1 cellular context compared by ENCODE assay signal in the genomic region with DNA sequence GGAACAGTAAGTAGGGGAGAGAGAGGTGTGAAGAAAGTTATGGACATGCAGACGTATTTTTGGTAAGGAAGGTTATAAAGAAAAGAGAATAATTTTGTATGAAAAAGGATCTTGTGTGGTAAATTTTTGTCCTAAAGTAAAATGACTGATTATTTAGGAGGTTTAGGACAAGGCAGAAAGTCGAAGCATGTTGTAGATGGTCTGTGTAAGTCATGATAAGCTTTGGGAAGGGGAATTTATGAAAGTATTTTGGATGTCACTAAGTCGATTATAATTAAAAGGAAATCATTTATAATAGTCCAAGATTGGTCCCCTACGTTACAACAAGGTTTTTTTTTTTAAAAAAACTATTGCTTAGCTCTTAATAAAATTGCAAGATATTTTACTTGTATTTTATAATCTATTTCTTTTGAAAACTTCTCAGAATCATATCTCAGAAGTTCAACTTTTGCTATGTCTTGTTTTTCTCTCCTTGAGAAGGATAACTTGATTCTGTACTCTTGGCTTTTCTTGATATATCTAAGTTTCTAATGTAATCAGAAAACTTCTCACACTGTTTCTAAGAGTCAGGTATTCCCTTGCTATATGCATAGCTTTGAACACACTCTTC.
TF ChIP-seq lines count a peak whose summit lies in the region.

No MANE protein-coding gene starts in this region.

TF ChIP-seq in HEK293, 187 proteins besides CTCF, POLR2A, EP300 and RAD21 (continued from another document):
- TF ChIP-seq ZNF518A (tag by site-specific recombination; conservative IDR thresholded peaks at IDR 0.05; ENCODE audit: low read depth) (peak; percentile 54; the same call in 1 of the 2 replicates), SALL2 (tag by site-specific recombination; IDR thresholded peaks at IDR 0.05; ENCODE audit: borderline replicate concordance) (no peak), ZNF626 (tag by site-specific recombination; IDR thresholded peaks at IDR 0.05) (0 out of 2 replicates have a peak, but pooled peaks have one; percentile 72), SETDB1 (IDR thresholded peaks at IDR 0.05; ENCODE audit: insufficient read length, low read length) (peak; percentile 100), ZNF24 (tag by site-specific recombination; IDR thresholded peaks at IDR 0.05) (no peak), GLIS2 (tag by site-specific recombination; IDR thresholded peaks at IDR 0.05) (no peak), ZNF19 (tag by site-specific recombination; IDR thresholded peaks at IDR 0.05; ENCODE audit: low read depth) (no peak), ZNF610 (tag by site-specific recombination; IDR thresholded peaks at IDR 0.05; ENCODE audit: borderline replicate concordance) (peak; percentile 58; the same call in 1 of the 2 replicates), ZNF37A (tag by site-specific recombination; IDR thresholded peaks at IDR 0.05) (peak; percentile 43; the same call in 1 of the 2 replicates), ZBTB8A (tag by site-specific recombination; IDR thresholded peaks at IDR 0.05) (no peak), ZNF701 (tag by site-specific recombination; IDR thresholded peaks at IDR 0.05) (0 out of 2 replicates have a peak, but pooled peaks have one; percentile 16), ZNF658 (tag by site-specific recombination; IDR thresholded peaks at IDR 0.05) (no peak), ZNF133 (tag by site-specific recombination; IDR thresholded peaks at IDR 0.05) (peak; percentile 28; the same call in 1 of the 2 replicates), ZSCAN23 (tag by site-specific recombination; IDR thresholded peaks at IDR 0.05) (no peak), ZNF549 (tag by site-specific recombination; IDR thresholded peaks at IDR 0.05) (peak; percentile 42; the same call in 1 of the 2 replicates), ZEB2 (tag by site-specific recombination; IDR thresholded peaks at IDR 0.05) (no peak), KLF9 (tag by site-specific recombination; IDR thresholded peaks at IDR 0.05; ENCODE audit: low read depth) (no peak), ZNF777 (tag by site-specific recombination; IDR thresholded peaks at IDR 0.05; ENCODE audit: borderline replicate concordance) (no peak), TRIM28 (IDR thresholded peaks at IDR 0.05; ENCODE audit: borderline replicate concordance, low read length) (peak; percentile 99)
- TF ChIP-seq, protein P1, sequence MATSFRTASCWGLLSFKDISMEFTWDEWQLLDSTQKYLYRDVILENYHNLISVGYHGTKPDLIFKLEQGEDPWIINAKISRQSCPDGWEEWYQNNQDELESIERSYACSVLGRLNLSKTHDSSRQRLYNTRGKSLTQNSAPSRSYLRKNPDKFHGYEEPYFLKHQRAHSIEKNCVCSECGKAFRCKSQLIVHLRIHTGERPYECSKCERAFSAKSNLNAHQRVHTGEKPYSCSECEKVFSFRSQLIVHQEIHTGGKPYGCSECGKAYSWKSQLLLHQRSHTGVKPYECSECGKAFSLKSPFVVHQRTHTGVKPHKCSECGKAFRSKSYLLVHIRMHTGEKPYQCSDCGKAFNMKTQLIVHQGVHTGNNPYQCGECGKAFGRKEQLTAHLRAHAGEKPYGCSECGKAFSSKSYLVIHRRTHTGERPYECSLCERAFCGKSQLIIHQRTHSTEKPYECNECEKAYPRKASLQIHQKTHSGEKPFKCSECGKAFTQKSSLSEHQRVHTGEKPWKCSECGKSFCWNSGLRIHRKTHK (tag by site-specific recombination; IDR thresholded peaks at IDR 0.05): 0 out of 2 replicates have a peak, but pooled peaks have one; percentile 29
- TF ChIP-seq, protein P2, sequence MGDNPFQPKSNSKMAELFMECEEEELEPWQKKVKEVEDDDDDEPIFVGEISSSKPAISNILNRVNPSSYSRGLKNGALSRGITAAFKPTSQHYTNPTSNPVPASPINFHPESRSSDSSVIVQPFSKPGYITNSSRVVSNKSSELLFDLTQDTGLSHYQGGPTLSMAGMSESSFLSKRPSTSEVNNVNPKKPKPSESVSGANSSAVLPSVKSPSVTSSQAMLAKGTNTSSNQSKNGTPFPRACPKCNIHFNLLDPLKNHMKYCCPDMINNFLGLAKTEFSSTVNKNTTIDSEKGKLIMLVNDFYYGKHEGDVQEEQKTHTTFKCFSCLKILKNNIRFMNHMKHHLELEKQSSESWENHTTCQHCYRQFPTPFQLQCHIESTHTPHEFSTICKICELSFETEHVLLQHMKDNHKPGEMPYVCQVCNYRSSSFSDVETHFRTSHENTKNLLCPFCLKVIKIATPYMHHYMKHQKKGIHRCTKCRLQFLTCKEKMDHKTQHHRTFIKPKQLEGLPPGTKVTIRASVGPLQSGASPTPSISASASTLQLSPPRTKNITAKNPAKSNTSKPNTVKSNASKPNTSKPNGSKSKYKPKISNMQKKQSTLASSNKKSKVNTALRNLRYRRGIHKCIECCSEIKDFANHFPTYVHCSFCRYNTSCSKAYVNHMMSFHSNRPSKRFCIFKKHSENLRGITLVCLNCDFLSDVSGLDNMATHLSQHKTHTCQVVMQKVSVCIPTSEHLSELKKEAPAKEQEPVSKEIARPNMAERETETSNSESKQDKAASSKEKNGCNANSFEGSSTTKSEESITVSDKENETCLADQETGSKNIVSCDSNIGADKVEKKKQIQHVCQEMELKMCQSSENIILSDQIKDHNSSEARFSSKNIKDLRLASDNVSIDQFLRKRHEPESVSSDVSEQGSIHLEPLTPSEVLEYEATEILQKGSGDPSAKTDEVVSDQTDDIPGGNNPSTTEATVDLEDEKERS (tag by site-specific recombination; IDR thresholded peaks at IDR 0.05): peak; percentile 65; the same call in 1 of the 2 replicates
